Comparison of ENCODE assay signal across 13 cellular contexts in genomic region chr5:166845044-166845443, GRCh38.
DNase-seq lines count a peak whose midpoint lies in the region; ATAC-seq and TF ChIP-seq lines count a peak whose summit lies in the region.
"Had no signal": no experiment of that assay in that cellular context is flagged by ENCODE, and none has a peak within 500 bp of the region (broad histone marks: within the 10 kb centered on the region; RNA-seq: fewer than 3 reads in every experiment).

No MANE protein-coding gene starts in this region.

- H3K27me3 ChIP-seq in mesenchymal stem cell (ENCODE audit: control insufficient read depth in 1 of 2, insufficient read depth in 1 of 2, low read length in 2 of 2), result no peaks in the 10 kb centered on the region

- ATAC-seq in HG02642 (IDR thresholded peaks at IDR 0.05; ENCODE audit: poor library complexity, unreplicated experiment), result no peak
- ATAC-seq in activated naive CD4-positive, alpha-beta T cell treated with anti-CD3 and anti-CD28 coated beads, Interleukin-2, amount 50 U/mL, for 72 hours, result no peak

- H3K4me1 Mint-ChIP-seq in activated CD4-positive, alpha-beta memory T cell treated with anti-CD3 and anti-CD28 coated beads for 36 hours (ENCODE audit: low read depth), result no peaks in the 10 kb centered on the region
- H3K4me1 Mint-ChIP-seq: activated B cell treated with CpG ODN at 0.5 μM for 24 hours had no signal

- H2BK120ac ChIP-seq in mesenchymal stem cell (ENCODE audit: low read depth, low read length), result no peak overlapping the region

- H3K4me3 ChIP-seq in Jurkat, Clone E6-1 (ENCODE audit: low read length), result no peak overlapping the region
- H3K4me3 ChIP-seq in astrocyte of the cerebellum (ENCODE audit: low read depth, low read length) (no peak overlapping the region), mesenchymal stem cell (ENCODE audit: insufficient read depth in 1 of 2, low read depth in 1 of 2, low read length in 2 of 2) (no peak overlapping the region)

- H3K4me3 Mint-ChIP-seq in activated CD4-positive, alpha-beta memory T cell treated with anti-CD3 and anti-CD28 coated beads for 36 hours, result no peak overlapping the region
- H3K4me3 Mint-ChIP-seq: activated B cell treated with CpG ODN at 0.5 μM for 24 hours had no signal

- 83% methylated on average over 4 of the region's 4 CpGs for WGBS in mesenchymal stem cell

- no peak overlapping the region for H2BK12ac ChIP-seq in mesenchymal stem cell (ENCODE audit: low read length in 2 of 2)

- no peaks in the 10 kb centered on the region for H3K27me3 Mint-ChIP-seq in activated CD4-positive, alpha-beta memory T cell treated with anti-CD3 and anti-CD28 coated beads for 36 hours
- H3K27me3 Mint-ChIP-seq: activated B cell treated with CpG ODN at 0.5 μM for 24 hours had no signal

- H3K9ac ChIP-seq in mesenchymal stem cell (ENCODE audit: low read length), result no peak overlapping the region

- no peak overlapping the region for H2AFZ ChIP-seq in mesenchymal stem cell (ENCODE audit: low read depth, low read length)

- CTCF ChIA-PET in activated CD4-positive, alpha-beta memory T cell treated with anti-CD3 and anti-CD28 coated beads for 36 hours (lab: Charles Lee), result no interaction called here

- H4K8ac ChIP-seq in mesenchymal stem cell (ENCODE audit: low read length), result no peak overlapping the region

- H2AK5ac ChIP-seq in mesenchymal stem cell (ENCODE audit: low read length, severe bottlenecking), result no peak overlapping the region

- H3K27ac Mint-ChIP-seq in activated CD4-positive, alpha-beta memory T cell treated with anti-CD3 and anti-CD28 coated beads for 36 hours, result no peak overlapping the region
- no peak overlapping the region for H3K27ac Mint-ChIP-seq in activated naive CD4-positive, alpha-beta T cell treated with anti-CD3 and anti-CD28 coated beads, Interleukin-2, amount 50 U/mL, for 72 hours
- H3K27ac Mint-ChIP-seq: activated B cell treated with CpG ODN at 0.5 μM for 24 hours had no signal

- no peak for TF ChIP-seq CTCF in astrocyte of the cerebellum (IDR thresholded peaks at IDR 0.05; ENCODE audit: low read depth, low read length, missing control alignments)

- no peak overlapping the region for H3K18ac ChIP-seq in mesenchymal stem cell (ENCODE audit: low read depth in 1 of 2, low read length in 2 of 2)

- H3K36me3 ChIP-seq in mesenchymal stem cell (ENCODE audit: control insufficient read depth in 1 of 2, insufficient read depth in 2 of 2, low read depth in 1 of 2, low read length in 2 of 2), result no peaks in the 10 kb centered on the region

- no peak overlapping the region for H3K4ac ChIP-seq in mesenchymal stem cell (ENCODE audit: low read depth in 1 of 2, low read length in 2 of 2)

- H4K91ac ChIP-seq in mesenchymal stem cell (ENCODE audit: low read length), result no peak overlapping the region

- DNase-seq in ELF-1 (ENCODE audit: low read depth, low spot score) (peak; percentile 6), astrocyte of the cerebellum (ENCODE audit: low read depth) (peak; percentile 3), mesenchymal stem cell (peak; percentile 40)
- peak; percentile 4 for DNase-seq in Jurkat, Clone E6-1 (ENCODE audit: low read depth, low spot score)
- DNase-seq in activated CD4-positive, alpha-beta memory T cell treated with anti-CD3 and anti-CD28 coated beads for 36 hours, result no peak
- no peak for DNase-seq in stimulated activated CD4-positive, alpha-beta T cell treated with anti-CD3 and anti-CD28 coated beads, Interleukin-4, amount 100 ng/mL, for 1 hour
- DNase-seq in activated naive CD4-positive, alpha-beta T cell treated with anti-CD3 and anti-CD28 coated beads, Interleukin-2, amount 50 U/mL, for 72 hours (ENCODE audit: low spot score in 2 of 2), result no peak
- DNase-seq: activated B cell treated with CpG ODN at 0.5 μM for 24 hours, KBM-7, NCI-H2171 treated with DMSO at 0.1 percent for 48 hours, Right ventricle myocardium superior had no signal

- no peaks in the 10 kb centered on the region for H3K79me1 ChIP-seq in mesenchymal stem cell (replicated peaks; ENCODE audit: low read length, poor library complexity, severe bottlenecking)

- H3K4me2 ChIP-seq in mesenchymal stem cell (ENCODE audit: low read length, poor library complexity, severe bottlenecking), result no peak overlapping the region

- intact Hi-C loops in activated CD4-positive, alpha-beta memory T cell treated with anti-CD3 and anti-CD28 coated beads for 36 hours (cut with micrococcal nuclease), result no loop called here

- H3K36me3 Mint-ChIP-seq in activated CD4-positive, alpha-beta memory T cell treated with anti-CD3 and anti-CD28 coated beads for 36 hours, result no peaks in the 10 kb centered on the region
- no peaks in the 10 kb centered on the region for H3K36me3 Mint-ChIP-seq in activated naive CD4-positive, alpha-beta T cell treated with anti-CD3 and anti-CD28 coated beads, Interleukin-2, amount 50 U/mL, for 72 hours

- no peak overlapping the region for H3K14ac ChIP-seq in mesenchymal stem cell (ENCODE audit: low read length in 2 of 2)

- in situ Hi-C loops in astrocyte of the cerebellum (cut with HindIII; ENCODE audit: low sequenced_read_pairs), result no loop called here

- H3K9me3 ChIP-seq in mesenchymal stem cell (ENCODE audit: control insufficient read depth, low read length), result peaks cover 22% of the 10 kb centered on the region

- POLR2A ChIA-PET in activated CD4-positive, alpha-beta memory T cell treated with anti-CD3 and anti-CD28 coated beads for 36 hours (lab: Charles Lee), result no interaction called here

- H3K27ac ChIP-seq in mesenchymal stem cell (ENCODE audit: low read length, poor library complexity, severe bottlenecking), result no peak overlapping the region
- H3K27ac ChIP-seq: C4-2B had no signal

- no peak overlapping the region for H2BK5ac ChIP-seq in mesenchymal stem cell (ENCODE audit: low read depth, low read length, poor library complexity, severe bottlenecking)

- H3K4me1 ChIP-seq in mesenchymal stem cell (ENCODE audit: control insufficient read depth, insufficient read depth, low read depth, low read length), result no peaks in the 10 kb centered on the region

- no peak overlapping the region for H2BK15ac ChIP-seq in mesenchymal stem cell (ENCODE audit: low read depth, poor library complexity, severe bottlenecking)

- peaks cover 11% of the 10 kb centered on the region for H3K9me3 Mint-ChIP-seq in activated CD4-positive, alpha-beta memory T cell treated with anti-CD3 and anti-CD28 coated beads for 36 hours
- peaks cover 30 to 34% of the 10 kb centered on the region in 2 donors for H3K9me3 Mint-ChIP-seq in activated naive CD4-positive, alpha-beta T cell treated with anti-CD3 and anti-CD28 coated beads, Interleukin-2, amount 50 U/mL, for 72 hours

- no peak overlapping the region for H3K23ac ChIP-seq in mesenchymal stem cell (ENCODE audit: low read length in 2 of 2)

Comparison
In these comparisons a context has a peak if more than half of its experiments do, and no peak if none do; other contexts are left out.
1. DNase-seq: peak in ELF-1 (single experiment), Jurkat, Clone E6-1 (single experiment), astrocyte of the cerebellum (single experiment) and mesenchymal stem cell (single experiment); none in activated CD4-positive, alpha-beta memory T cell treated with anti-CD3 and anti-CD28 coated beads for 36 hours (single experiment), stimulated activated CD4-positive, alpha-beta T cell treated with anti-CD3 and anti-CD28 coated beads, Interleukin-4, amount 100 ng/mL, for 1 hour (single experiment) and activated naive CD4-positive, alpha-beta T cell treated with anti-CD3 and anti-CD28 coated beads, Interleukin-2, amount 50 U/mL, for 72 hours (0 of 2).